In genomic region chr7:2019693-2020511, GRCh38 we compare ENCODE assay signal across 8 cellular contexts.
DNase-seq lines count a peak whose midpoint lies in the region; ATAC-seq, FAIRE-seq and TF ChIP-seq lines count a peak whose summit lies in the region.

No MANE protein-coding gene starts in this region.

- POLR2A ChIA-PET in activated naive CD8-positive, alpha-beta T cell treated with anti-CD3 and anti-CD28 coated beads, Interleukin-2, amount 10 ng/mL, durations not matched to agents 7 days and 5 days (lab: Charles Lee) = no interaction called here

- peaks cover 15% of the 10 kb centered on the region for H3K36me3 Mint-ChIP-seq in activated naive CD8-positive, alpha-beta T cell treated with anti-CD3 and anti-CD28 coated beads, Interleukin-2, amount 10 ng/mL, durations not matched to agents 7 days and 5 days

- H3K9ac ChIP-seq in keratinocyte (ENCODE audit: control insufficient read depth, extremely low read depth, insufficient read depth, low read length) = peak overlapping the region; percentile 62

- dilution Hi-C loops in keratinocyte (cut with MboI; ENCODE audit: extremely low pct_ligation_motif_present, low sequenced_read_pairs) = no loop called here

- H4K20me1 ChIP-seq in keratinocyte (ENCODE audit: control insufficient read depth, extremely low read depth, insufficient read depth, low read length) = no peaks in the 10 kb centered on the region

- H3K27ac ChIP-seq in keratinocyte (ENCODE audit: control insufficient read depth, insufficient read depth, low read length) = peak overlapping the region; percentile 68

- H3K4me2 ChIP-seq in keratinocyte (ENCODE audit: control insufficient read depth, extremely low read depth, insufficient read depth, low read depth, low read length) = peak overlapping the region; percentile 82

- no peaks in the 10 kb centered on the region for H3K79me2 ChIP-seq in keratinocyte (ENCODE audit: control insufficient read depth, insufficient read depth, low read length)

- TF ChIP-seq CTCF in GM20000 (IDR thresholded peaks at IDR 0.05; ENCODE audit: extremely low read depth, missing control alignments) = no peak
- TF ChIP-seq CTCF in keratinocyte (optimal IDR thresholded peaks at IDR 0.05 in 1 of 3, IDR thresholded peaks at IDR 0.05 in 1 of 3, conservative IDR thresholded peaks at IDR 0.05 in 1 of 3; ENCODE audit: extremely low read depth in 1 of 3, insufficient read depth in 2 of 3, low read length in 3 of 3) = no peak

- H3K9me1 ChIP-seq in keratinocyte (ENCODE audit: control insufficient read depth, extremely low read depth, insufficient read depth, low read length) = no peaks in the 10 kb centered on the region

- DNase-seq in AG08396 (ENCODE audit: low spot score) (peak; percentile 84), GM20000 (ENCODE audit: low spot score) (peak; percentile 87), MV-4-11 (lab: John Stamatoyannopoulos, UW) (peak; percentile 96), keratinocyte (ENCODE audit: low read depth, low spot score) (peak; percentile 58), OCI-M2 (lab: John Stamatoyannopoulos, UW; ENCODE audit: unreplicated experiment) (no peak), RCC 7860 (ENCODE audit: low spot score) (no peak)
- peak; percentile 47 for DNase-seq in activated naive CD8-positive, alpha-beta T cell treated with anti-CD3 and anti-CD28 coated beads, Interleukin-2, amount 10 ng/mL, durations not matched to agents 7 days and 5 days
- peak; percentile 26 to 35 for DNase-seq in stimulated activated CD8-positive, alpha-beta memory T cell treated with anti-CD3 and anti-CD28 coated beads, Interleukin-2, amount 100 ng/mL, for 48 hours (ENCODE audit: low read depth in 2 of 2)

- ATAC-seq in activated naive CD8-positive, alpha-beta T cell treated with anti-CD3 and anti-CD28 coated beads, Interleukin-2, amount 10 ng/mL, durations not matched to agents 7 days and 5 days (ENCODE audit: low read depth) = peak; percentile 80

- no peak overlapping the region for H3K4me3 Mint-ChIP-seq in activated naive CD8-positive, alpha-beta T cell treated with anti-CD3 and anti-CD28 coated beads, Interleukin-2, amount 10 ng/mL, durations not matched to agents 7 days and 5 days

- H3K27ac Mint-ChIP-seq in activated naive CD8-positive, alpha-beta T cell treated with anti-CD3 and anti-CD28 coated beads, Interleukin-2, amount 10 ng/mL, durations not matched to agents 7 days and 5 days = peak overlapping the region; percentile 71

- peaks cover 2% of the 10 kb centered on the region for H3K9me3 ChIP-seq in keratinocyte (ENCODE audit: control insufficient read depth, low read depth, low read length)

- no peak overlapping the region for H3K4me3 ChIP-seq in keratinocyte (ENCODE audit: control insufficient read depth in 2 of 3, extremely low read depth in 1 of 3, insufficient read depth in 2 of 3, low read depth in 1 of 3, low read length in 3 of 3)

- H3K4me1 Mint-ChIP-seq in activated naive CD8-positive, alpha-beta T cell treated with anti-CD3 and anti-CD28 coated beads, Interleukin-2, amount 10 ng/mL, durations not matched to agents 7 days and 5 days = peaks cover 8% of the 10 kb centered on the region

- H3K4me1 ChIP-seq in keratinocyte (ENCODE audit: control insufficient read depth, extremely low read depth, insufficient read depth, low read length) = peaks cover 25% of the 10 kb centered on the region

- peak; percentile 29 for FAIRE-seq in keratinocyte (lab: Jason Lieb, UNC)
- no peak for FAIRE-seq in RCC 7860 (lab: Jason Lieb, UNC)

- peaks cover 1% of the 10 kb centered on the region for H3K27me3 Mint-ChIP-seq in activated naive CD8-positive, alpha-beta T cell treated with anti-CD3 and anti-CD28 coated beads, Interleukin-2, amount 10 ng/mL, durations not matched to agents 7 days and 5 days

- peaks cover 13% of the 10 kb centered on the region for H3K9me3 Mint-ChIP-seq in activated naive CD8-positive, alpha-beta T cell treated with anti-CD3 and anti-CD28 coated beads, Interleukin-2, amount 10 ng/mL, durations not matched to agents 7 days and 5 days

- H2AFZ ChIP-seq in keratinocyte (ENCODE audit: control insufficient read depth, low read length) = peak overlapping the region; percentile 4

- H3K36me3 ChIP-seq in keratinocyte (ENCODE audit: control insufficient read depth in 2 of 2, extremely low read depth in 1 of 2, insufficient read depth in 2 of 2, low read length in 2 of 2) = no peaks in the 10 kb centered on the region

- H3K27me3 ChIP-seq in keratinocyte (ENCODE audit: control insufficient read depth, extremely low read depth, insufficient read depth, low read length) = no peaks in the 10 kb centered on the region

Comparison
In these comparisons a context has a peak if more than half of its experiments do, and no peak if none do; other contexts are left out.
1. DNase-seq: peak in AG08396 (single experiment), GM20000 (single experiment), MV-4-11 (single experiment), activated naive CD8-positive, alpha-beta T cell treated with anti-CD3 and anti-CD28 coated beads, Interleukin-2, amount 10 ng/mL, durations not matched to agents 7 days and 5 days (single experiment), keratinocyte (single experiment) and stimulated activated CD8-positive, alpha-beta memory T cell treated with anti-CD3 and anti-CD28 coated beads, Interleukin-2, amount 100 ng/mL, for 48 hours (2 of 2); none in OCI-M2 (single experiment) and RCC 7860 (single experiment).